Comparison of ENCODE assay signal across 2 cellular contexts in the genomic region with DNA sequence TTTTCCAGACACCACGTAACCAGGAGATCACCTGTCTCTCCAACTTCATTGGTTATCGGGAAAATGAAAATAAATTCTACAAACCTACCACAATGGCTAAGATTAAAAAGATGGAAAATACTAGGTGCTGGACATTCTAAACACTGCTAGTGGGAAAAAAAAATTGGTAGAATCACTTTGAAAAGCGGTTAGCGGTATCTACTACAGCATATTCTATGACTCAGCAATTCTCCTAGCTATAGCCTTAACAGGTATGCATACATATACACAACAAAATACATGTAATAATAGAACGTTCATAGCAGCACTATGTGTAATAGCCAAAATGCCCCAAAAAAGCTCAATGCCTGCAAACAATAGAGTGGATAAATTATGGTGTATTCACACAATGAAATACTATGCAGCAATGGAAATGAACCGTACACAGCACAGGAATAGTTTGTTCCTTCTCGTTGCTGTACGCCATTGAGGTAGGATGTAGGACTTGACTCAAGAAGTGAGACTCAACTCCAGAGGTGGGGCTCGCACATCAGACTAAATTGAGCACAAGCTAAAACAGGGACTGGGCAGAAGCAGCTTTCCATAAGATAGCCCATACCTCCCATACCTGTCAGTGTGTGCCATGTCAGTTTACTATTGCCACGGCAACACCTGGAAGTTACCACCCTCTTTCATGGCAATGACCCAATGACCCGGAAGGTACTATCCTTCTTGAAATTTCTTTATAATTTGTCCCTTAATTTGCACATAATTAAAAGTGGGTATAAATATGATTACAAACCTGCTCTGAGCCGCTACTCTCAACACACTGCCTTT.
A peak's percentile ranks its signal among the peaks of the same experiment; 100 is the strongest.
TF ChIP-seq lines count a peak whose summit lies in the region.

No MANE protein-coding gene starts in this region.

TF ChIP-seq in A549, 52 proteins besides CTCF, POLR2A, EP300 and RAD21:
- TF ChIP-seq NFE2L2 (conservative IDR thresholded peaks at IDR 0.05; ENCODE audit: low read length) (peak; percentile 86), MAFK (IDR thresholded peaks at IDR 0.05; ENCODE audit: partially characterized antibody) (peak; percentile 92), KDM1A (IDR thresholded peaks at IDR 0.05; ENCODE audit: low read depth) (no peak)

TF ChIP-seq in GM23338, 12 proteins besides CTCF, POLR2A, EP300 and RAD21:
- TF ChIP-seq STAT1 (IDR thresholded peaks at IDR 0.05; ENCODE audit: unreplicated experiment) (no peak), JUNB (IDR thresholded peaks at IDR 0.05; ENCODE audit: unreplicated experiment) (no peak), ZNF114 (CRISPR knock-in tag; IDR thresholded peaks at IDR 0.05) (no peak), NANOG (IDR thresholded peaks at IDR 0.05; ENCODE audit: borderline replicate concordance) (no peak), POLR2AphosphoS5 (IDR thresholded peaks at IDR 0.05; ENCODE audit: low read depth) (no peak), ZNF331 (CRISPR knock-in tag; IDR thresholded peaks at IDR 0.05; ENCODE audit: low read depth) (no peak), EZH2 (IDR thresholded peaks at IDR 0.05; ENCODE audit: low read depth, unreplicated experiment) (no peak), CREB1 (CRISPR knock-in tag; IDR thresholded peaks at IDR 0.05; ENCODE audit: low read depth) (no peak), EZH2phosphoT487 (IDR thresholded peaks at IDR 0.05; ENCODE audit: unreplicated experiment) (no peak)
- TF ChIP-seq, protein P1, sequence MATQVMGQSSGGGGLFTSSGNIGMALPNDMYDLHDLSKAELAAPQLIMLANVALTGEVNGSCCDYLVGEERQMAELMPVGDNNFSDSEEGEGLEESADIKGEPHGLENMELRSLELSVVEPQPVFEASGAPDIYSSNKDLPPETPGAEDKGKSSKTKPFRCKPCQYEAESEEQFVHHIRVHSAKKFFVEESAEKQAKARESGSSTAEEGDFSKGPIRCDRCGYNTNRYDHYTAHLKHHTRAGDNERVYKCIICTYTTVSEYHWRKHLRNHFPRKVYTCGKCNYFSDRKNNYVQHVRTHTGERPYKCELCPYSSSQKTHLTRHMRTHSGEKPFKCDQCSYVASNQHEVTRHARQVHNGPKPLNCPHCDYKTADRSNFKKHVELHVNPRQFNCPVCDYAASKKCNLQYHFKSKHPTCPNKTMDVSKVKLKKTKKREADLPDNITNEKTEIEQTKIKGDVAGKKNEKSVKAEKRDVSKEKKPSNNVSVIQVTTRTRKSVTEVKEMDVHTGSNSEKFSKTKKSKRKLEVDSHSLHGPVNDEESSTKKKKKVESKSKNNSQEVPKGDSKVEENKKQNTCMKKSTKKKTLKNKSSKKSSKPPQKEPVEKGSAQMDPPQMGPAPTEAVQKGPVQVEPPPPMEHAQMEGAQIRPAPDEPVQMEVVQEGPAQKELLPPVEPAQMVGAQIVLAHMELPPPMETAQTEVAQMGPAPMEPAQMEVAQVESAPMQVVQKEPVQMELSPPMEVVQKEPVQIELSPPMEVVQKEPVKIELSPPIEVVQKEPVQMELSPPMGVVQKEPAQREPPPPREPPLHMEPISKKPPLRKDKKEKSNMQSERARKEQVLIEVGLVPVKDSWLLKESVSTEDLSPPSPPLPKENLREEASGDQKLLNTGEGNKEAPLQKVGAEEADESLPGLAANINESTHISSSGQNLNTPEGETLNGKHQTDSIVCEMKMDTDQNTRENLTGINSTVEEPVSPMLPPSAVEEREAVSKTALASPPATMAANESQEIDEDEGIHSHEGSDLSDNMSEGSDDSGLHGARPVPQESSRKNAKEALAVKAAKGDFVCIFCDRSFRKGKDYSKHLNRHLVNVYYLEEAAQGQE (IDR thresholded peaks at IDR 0.05; ENCODE audit: unreplicated experiment) = no peak
- TF ChIP-seq, protein P2, sequence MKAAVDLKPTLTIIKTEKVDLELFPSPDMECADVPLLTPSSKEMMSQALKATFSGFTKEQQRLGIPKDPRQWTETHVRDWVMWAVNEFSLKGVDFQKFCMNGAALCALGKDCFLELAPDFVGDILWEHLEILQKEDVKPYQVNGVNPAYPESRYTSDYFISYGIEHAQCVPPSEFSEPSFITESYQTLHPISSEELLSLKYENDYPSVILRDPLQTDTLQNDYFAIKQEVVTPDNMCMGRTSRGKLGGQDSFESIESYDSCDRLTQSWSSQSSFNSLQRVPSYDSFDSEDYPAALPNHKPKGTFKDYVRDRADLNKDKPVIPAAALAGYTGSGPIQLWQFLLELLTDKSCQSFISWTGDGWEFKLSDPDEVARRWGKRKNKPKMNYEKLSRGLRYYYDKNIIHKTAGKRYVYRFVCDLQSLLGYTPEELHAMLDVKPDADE (IDR thresholded peaks at IDR 0.05) = no peak
- TF ChIP-seq, protein P3, sequence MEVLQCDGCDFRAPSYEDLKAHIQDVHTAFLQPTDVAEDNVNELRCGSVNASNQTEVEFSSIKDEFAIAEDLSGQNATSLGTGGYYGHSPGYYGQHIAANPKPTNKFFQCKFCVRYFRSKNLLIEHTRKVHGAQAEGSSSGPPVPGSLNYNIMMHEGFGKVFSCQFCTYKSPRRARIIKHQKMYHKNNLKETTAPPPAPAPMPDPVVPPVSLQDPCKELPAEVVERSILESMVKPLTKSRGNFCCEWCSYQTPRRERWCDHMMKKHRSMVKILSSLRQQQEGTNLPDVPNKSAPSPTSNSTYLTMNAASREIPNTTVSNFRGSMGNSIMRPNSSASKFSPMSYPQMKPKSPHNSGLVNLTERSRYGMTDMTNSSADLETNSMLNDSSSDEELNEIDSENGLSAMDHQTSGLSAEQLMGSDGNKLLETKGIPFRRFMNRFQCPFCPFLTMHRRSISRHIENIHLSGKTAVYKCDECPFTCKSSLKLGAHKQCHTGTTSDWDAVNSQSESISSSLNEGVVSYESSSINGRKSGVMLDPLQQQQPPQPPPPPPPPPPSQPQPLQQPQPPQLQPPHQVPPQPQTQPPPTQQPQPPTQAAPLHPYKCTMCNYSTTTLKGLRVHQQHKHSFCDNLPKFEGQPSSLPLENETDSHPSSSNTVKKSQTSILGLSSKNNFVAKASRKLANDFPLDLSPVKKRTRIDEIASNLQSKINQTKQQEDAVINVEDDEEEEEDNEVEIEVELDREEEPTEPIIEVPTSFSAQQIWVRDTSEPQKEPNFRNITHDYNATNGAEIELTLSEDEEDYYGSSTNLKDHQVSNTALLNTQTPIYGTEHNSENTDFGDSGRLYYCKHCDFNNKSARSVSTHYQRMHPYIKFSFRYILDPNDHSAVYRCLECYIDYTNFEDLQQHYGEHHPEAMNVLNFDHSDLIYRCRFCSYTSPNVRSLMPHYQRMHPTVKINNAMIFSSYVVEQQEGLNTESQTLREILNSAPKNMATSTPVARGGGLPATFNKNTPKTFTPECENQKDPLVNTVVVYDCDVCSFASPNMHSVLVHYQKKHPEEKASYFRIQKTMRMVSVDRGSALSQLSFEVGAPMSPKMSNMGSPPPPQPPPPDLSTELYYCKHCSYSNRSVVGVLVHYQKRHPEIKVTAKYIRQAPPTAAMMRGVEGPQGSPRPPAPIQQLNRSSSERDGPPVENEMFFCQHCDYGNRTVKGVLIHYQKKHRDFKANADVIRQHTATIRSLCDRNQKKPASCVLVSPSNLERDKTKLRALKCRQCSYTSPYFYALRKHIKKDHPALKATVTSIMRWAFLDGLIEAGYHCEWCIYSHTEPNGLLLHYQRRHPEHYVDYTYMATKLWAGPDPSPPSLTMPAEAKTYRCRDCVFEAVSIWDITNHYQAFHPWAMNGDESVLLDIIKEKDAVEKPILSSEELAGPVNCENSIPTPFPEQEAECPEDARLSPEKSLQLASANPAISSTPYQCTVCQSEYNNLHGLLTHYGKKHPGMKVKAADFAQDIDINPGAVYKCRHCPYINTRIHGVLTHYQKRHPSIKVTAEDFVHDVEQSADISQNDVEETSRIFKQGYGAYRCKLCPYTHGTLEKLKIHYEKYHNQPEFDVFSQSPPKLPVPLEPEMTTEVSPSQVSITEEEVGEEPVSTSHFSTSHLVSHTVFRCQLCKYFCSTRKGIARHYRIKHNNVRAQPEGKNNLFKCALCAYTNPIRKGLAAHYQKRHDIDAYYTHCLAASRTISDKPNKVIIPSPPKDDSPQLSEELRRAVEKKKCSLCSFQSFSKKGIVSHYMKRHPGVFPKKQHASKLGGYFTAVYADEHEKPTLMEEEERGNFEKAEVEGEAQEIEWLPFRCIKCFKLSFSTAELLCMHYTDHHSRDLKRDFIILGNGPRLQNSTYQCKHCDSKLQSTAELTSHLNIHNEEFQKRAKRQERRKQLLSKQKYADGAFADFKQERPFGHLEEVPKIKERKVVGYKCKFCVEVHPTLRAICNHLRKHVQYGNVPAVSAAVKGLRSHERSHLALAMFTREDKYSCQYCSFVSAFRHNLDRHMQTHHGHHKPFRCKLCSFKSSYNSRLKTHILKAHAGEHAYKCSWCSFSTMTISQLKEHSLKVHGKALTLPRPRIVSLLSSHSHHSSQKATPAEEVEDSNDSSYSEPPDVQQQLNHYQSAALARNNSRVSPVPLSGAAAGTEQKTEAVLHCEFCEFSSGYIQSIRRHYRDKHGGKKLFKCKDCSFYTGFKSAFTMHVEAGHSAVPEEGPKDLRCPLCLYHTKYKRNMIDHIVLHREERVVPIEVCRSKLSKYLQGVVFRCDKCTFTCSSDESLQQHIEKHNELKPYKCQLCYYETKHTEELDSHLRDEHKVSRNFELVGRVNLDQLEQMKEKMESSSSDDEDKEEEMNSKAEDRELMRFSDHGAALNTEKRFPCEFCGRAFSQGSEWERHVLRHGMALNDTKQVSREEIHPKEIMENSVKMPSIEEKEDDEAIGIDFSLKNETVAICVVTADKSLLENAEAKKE (CRISPR knock-in tag; IDR thresholded peaks at IDR 0.05) = no peak
